Comparison of ENCODE assay signal across 1 cellular context in the genomic region with DNA sequence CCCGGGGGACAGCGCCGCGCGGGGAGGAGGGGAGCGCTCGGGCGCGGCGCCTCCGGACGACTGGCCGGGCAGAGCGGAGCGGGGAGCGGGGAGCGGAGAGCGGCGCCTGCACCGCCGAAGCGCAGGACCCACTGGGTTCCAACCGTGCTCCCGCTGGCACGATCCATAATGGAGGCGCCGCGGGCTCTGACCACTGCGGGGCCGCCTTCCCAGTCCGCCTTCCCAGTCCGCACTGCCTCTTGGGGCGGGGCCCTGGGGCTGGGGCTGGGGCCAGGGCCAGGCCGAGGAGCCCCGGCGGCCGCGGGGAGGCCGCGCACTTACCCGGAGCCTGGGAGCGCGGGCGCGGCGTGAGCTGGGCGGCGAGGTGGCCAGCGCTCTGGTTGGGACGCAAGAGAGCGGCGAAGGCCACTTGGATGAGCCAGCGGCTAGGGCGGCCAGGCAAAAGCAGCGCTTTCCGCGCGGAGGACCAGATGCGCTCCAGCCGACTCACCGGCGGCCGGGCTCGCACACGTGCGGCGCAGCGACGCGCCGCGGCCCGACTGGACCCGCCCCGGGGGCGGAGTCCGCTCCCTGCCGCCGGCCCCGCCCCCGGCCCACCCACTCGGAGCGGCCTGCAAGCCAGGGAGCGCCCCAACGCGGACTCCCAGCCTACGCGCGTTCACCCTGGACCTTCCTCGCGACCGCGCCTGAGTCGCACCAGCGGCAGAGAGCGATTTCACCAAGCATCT.
A peak's percentile ranks its signal among the peaks of the same experiment; 100 is the strongest.
TF ChIP-seq lines count a peak whose summit lies in the region.

A gene with protein sequence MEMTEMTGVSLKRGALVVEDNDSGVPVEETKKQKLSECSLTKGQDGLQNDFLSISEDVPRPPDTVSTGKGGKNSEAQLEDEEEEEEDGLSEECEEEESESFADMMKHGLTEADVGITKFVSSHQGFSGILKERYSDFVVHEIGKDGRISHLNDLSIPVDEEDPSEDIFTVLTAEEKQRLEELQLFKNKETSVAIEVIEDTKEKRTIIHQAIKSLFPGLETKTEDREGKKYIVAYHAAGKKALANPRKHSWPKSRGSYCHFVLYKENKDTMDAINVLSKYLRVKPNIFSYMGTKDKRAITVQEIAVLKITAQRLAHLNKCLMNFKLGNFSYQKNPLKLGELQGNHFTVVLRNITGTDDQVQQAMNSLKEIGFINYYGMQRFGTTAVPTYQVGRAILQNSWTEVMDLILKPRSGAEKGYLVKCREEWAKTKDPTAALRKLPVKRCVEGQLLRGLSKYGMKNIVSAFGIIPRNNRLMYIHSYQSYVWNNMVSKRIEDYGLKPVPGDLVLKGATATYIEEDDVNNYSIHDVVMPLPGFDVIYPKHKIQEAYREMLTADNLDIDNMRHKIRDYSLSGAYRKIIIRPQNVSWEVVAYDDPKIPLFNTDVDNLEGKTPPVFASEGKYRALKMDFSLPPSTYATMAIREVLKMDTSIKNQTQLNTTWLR (minus strand): TSS at position 541 of the 728 bp plus-strand sequence. CDS start 13,759 bp downstream, outside the sequence.

TF ChIP-seq in GM12878, 131 proteins besides CTCF, POLR2A, EP300 and RAD21 (continued from another document):
- TF ChIP-seq NFYA (IDR thresholded peaks at IDR 0.05; ENCODE audit: borderline replicate concordance, low read depth, low read length) (no peak), ZNF274 (IDR thresholded peaks at IDR 0.05; ENCODE audit: insufficient read depth, insufficient read length) (no peak), RBBP5 (conservative IDR thresholded peaks at IDR 0.05) (no peak), ZNF384 (IDR thresholded peaks at IDR 0.05; ENCODE audit: borderline replicate concordance, low read depth, low read length) (no peak), IKZF1 (conservative IDR thresholded peaks at IDR 0.05) (peak; percentile 50), GATAD2B (conservative IDR thresholded peaks at IDR 0.05; ENCODE audit: low read depth) (peak; percentile 53)
- TF ChIP-seq, protein P1, sequence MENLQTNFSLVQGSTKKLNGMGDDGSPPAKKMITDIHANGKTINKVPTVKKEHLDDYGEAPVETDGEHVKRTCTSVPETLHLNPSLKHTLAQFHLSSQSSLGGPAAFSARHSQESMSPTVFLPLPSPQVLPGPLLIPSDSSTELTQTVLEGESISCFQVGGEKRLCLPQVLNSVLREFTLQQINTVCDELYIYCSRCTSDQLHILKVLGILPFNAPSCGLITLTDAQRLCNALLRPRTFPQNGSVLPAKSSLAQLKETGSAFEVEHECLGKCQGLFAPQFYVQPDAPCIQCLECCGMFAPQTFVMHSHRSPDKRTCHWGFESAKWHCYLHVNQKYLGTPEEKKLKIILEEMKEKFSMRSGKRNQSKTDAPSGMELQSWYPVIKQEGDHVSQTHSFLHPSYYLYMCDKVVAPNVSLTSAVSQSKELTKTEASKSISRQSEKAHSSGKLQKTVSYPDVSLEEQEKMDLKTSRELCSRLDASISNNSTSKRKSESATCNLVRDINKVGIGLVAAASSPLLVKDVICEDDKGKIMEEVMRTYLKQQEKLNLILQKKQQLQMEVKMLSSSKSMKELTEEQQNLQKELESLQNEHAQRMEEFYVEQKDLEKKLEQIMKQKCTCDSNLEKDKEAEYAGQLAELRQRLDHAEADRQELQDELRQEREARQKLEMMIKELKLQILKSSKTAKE (IDR thresholded peaks at IDR 0.05; ENCODE audit: low read depth, poor library complexity, severe bottlenecking): no peak
- TF ChIP-seq, protein P2, sequence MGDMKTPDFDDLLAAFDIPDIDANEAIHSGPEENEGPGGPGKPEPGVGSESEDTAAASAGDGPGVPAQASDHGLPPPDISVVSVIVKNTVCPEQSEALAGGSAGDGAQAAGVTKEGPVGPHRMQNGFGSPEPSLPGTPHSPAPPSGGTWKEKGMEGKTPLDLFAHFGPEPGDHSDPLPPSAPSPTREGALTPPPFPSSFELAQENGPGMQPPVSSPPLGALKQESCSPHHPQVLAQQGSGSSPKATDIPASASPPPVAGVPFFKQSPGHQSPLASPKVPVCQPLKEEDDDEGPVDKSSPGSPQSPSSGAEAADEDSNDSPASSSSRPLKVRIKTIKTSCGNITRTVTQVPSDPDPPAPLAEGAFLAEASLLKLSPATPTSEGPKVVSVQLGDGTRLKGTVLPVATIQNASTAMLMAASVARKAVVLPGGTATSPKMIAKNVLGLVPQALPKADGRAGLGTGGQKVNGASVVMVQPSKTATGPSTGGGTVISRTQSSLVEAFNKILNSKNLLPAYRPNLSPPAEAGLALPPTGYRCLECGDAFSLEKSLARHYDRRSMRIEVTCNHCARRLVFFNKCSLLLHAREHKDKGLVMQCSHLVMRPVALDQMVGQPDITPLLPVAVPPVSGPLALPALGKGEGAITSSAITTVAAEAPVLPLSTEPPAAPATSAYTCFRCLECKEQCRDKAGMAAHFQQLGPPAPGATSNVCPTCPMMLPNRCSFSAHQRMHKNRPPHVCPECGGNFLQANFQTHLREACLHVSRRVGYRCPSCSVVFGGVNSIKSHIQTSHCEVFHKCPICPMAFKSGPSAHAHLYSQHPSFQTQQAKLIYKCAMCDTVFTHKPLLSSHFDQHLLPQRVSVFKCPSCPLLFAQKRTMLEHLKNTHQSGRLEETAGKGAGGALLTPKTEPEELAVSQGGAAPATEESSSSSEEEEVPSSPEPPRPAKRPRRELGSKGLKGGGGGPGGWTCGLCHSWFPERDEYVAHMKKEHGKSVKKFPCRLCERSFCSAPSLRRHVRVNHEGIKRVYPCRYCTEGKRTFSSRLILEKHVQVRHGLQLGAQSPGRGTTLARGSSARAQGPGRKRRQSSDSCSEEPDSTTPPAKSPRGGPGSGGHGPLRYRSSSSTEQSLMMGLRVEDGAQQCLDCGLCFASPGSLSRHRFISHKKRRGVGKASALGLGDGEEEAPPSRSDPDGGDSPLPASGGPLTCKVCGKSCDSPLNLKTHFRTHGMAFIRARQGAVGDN (IDR thresholded peaks at IDR 0.05): peak; percentile 22; the same call in 1 of the 2 replicates
